ENCODE assay signal across 31 cellular contexts in genomic region chr5:93201061-93201460, GRCh38.
"Had no signal": no experiment of that assay in that cellular context is flagged by ENCODE, and none has a peak within 500 bp of the region (broad histone marks: within the 10 kb centered on the region; RNA-seq: fewer than 3 reads in every experiment).

No MANE protein-coding gene starts in this region.

- H3K4me3 ChIP-seq: ascending aorta, cardiac muscle cell, MG63, Peyer's patch had no signal

- H3K36me3 Mint-ChIP-seq: activated CD8-positive, alpha-beta memory T cell treated with anti-CD3 and anti-CD28 coated beads, Interleukin-2, amount 10 ng/mL, durations not matched to agents 7 days and 5 days; activated naive CD4-positive, alpha-beta T cell treated with anti-CD3 and anti-CD28 coated beads, Interleukin-2, amount 10 ng/mL, durations not matched to agents 7 days and 5 days; activated naive CD8-positive, alpha-beta T cell treated with anti-CD3 and anti-CD28 coated beads for 36 hours had no signal

- H3K9me3 Mint-ChIP-seq: activated naive CD8-positive, alpha-beta T cell treated with anti-CD3 and anti-CD28 coated beads for 36 hours had no signal

- H3K4me1 ChIP-seq: ascending aorta, Peyer's patch had no signal

- H3K27me3 Mint-ChIP-seq: activated B cell treated with CpG ODN at 0.5 μM for 24 hours; activated CD4-positive, alpha-beta memory T cell treated with anti-CD3 and anti-CD28 coated beads, Interleukin-2, amount 10 ng/mL, durations not matched to agents 7 days and 5 days; activated CD8-positive, alpha-beta memory T cell treated with anti-CD3 and anti-CD28 coated beads, Interleukin-2, amount 10 ng/mL, durations not matched to agents 7 days and 5 days; activated naive CD4-positive, alpha-beta T cell treated with anti-CD3 and anti-CD28 coated beads, Interleukin-2, amount 10 ng/mL, durations not matched to agents 7 days and 5 days; activated naive CD8-positive, alpha-beta T cell treated with anti-CD3 and anti-CD28 coated beads for 36 hours had no signal

- H3K27me3 ChIP-seq: ascending aorta, MG63, Peyer's patch had no signal

- H3K4me3 Mint-ChIP-seq: activated B cell treated with CpG ODN at 0.5 μM for 24 hours; activated CD4-positive, alpha-beta memory T cell treated with anti-CD3 and anti-CD28 coated beads, Interleukin-2, amount 10 ng/mL, durations not matched to agents 7 days and 5 days; activated CD8-positive, alpha-beta memory T cell treated with anti-CD3 and anti-CD28 coated beads, Interleukin-2, amount 10 ng/mL, durations not matched to agents 7 days and 5 days; activated naive CD4-positive, alpha-beta T cell treated with anti-CD3 and anti-CD28 coated beads, Interleukin-2, amount 10 ng/mL, durations not matched to agents 7 days and 5 days; activated naive CD8-positive, alpha-beta T cell treated with anti-CD3 and anti-CD28 coated beads for 36 hours had no signal

- H3K36me3 ChIP-seq: ascending aorta, cardiac muscle cell, MG63, Peyer's patch had no signal

- H3K9me3 ChIP-seq: ascending aorta, Peyer's patch had no signal

- H3K4me1 Mint-ChIP-seq: activated B cell treated with CpG ODN at 0.5 μM for 24 hours; activated CD4-positive, alpha-beta memory T cell treated with anti-CD3 and anti-CD28 coated beads, Interleukin-2, amount 10 ng/mL, durations not matched to agents 7 days and 5 days; activated CD8-positive, alpha-beta memory T cell treated with anti-CD3 and anti-CD28 coated beads, Interleukin-2, amount 10 ng/mL, durations not matched to agents 7 days and 5 days; activated naive CD4-positive, alpha-beta T cell treated with anti-CD3 and anti-CD28 coated beads, Interleukin-2, amount 10 ng/mL, durations not matched to agents 7 days and 5 days; activated naive CD8-positive, alpha-beta T cell treated with anti-CD3 and anti-CD28 coated beads for 36 hours had no signal

- DNase-seq: activated B cell treated with CpG ODN at 0.5 μM for 24 hours; activated CD4-positive, alpha-beta memory T cell treated with anti-CD3 and anti-CD28 coated beads, Interleukin-2, amount 10 ng/mL, durations not matched to agents 7 days and 5 days; activated CD4-positive, alpha-beta T cell treated with anti-CD3 and anti-CD28 coated beads for 1 hour; activated CD4-positive, alpha-beta T cell treated with anti-CD3 and anti-CD28 coated beads for 48 hours; activated CD8-positive, alpha-beta memory T cell treated with anti-CD3 and anti-CD28 coated beads for 24 hours; activated CD8-positive, alpha-beta memory T cell treated with anti-CD3 and anti-CD28 coated beads, Interleukin-2, amount 10 ng/mL, durations not matched to agents 7 days and 5 days; activated CD8-positive, alpha-beta memory T cell treated with anti-CD3 and anti-CD28 coated beads, Interleukin-2, amount 50 U/mL, for 48 hours; activated effector memory CD4-positive, alpha-beta T cell treated with Interleukin-2 at 50 U/mL for 16 hours; activated naive CD4-positive, alpha-beta T cell treated with anti-CD3 and anti-CD28 coated beads, Interleukin-2, amount 10 ng/mL, durations not matched to agents 7 days and 5 days; activated naive CD8-positive, alpha-beta T cell treated with anti-CD3 and anti-CD28 coated beads for 36 hours; activated T-cell treated with anti-CD3 and anti-CD28 coated beads, Interleukin-2, amount 50 U/mL, for 48 hours; amniotic stem cell; Kasumi-1; KG1; MG63; NCI-H1048; NCI-H1436 treated with DMSO at 0.1 percent for 48 hours; NCI-H1694 treated with DMSO at 0.1 percent for 48 hours; NCI-H2029; NCI-H345; NCI-H524 treated with DMSO at 0.1 percent for 48 hours; Peyer's patch; RPMI8226; SHP77 treated with DMSO at 0.1 percent for 48 hours; SW 1271; T-helper 1 cell; T-helper 2 cell; T-helper 9 cell had no signal

- H3K27ac ChIP-seq: ascending aorta, cardiac muscle cell, Peyer's patch, VCaP had no signal

- H3K27ac Mint-ChIP-seq: activated B cell treated with CpG ODN at 0.5 μM for 24 hours; activated CD4-positive, alpha-beta memory T cell treated with anti-CD3 and anti-CD28 coated beads, Interleukin-2, amount 10 ng/mL, durations not matched to agents 7 days and 5 days; activated CD8-positive, alpha-beta memory T cell treated with anti-CD3 and anti-CD28 coated beads, Interleukin-2, amount 10 ng/mL, durations not matched to agents 7 days and 5 days; activated naive CD4-positive, alpha-beta T cell treated with anti-CD3 and anti-CD28 coated beads, Interleukin-2, amount 10 ng/mL, durations not matched to agents 7 days and 5 days; activated naive CD8-positive, alpha-beta T cell treated with anti-CD3 and anti-CD28 coated beads for 36 hours had no signal

- ATAC-seq: activated CD8-positive, alpha-beta memory T cell treated with anti-CD3 and anti-CD28 coated beads, Interleukin-2, amount 10 ng/mL, durations not matched to agents 7 days and 5 days had no signal
